In the genomic region with DNA sequence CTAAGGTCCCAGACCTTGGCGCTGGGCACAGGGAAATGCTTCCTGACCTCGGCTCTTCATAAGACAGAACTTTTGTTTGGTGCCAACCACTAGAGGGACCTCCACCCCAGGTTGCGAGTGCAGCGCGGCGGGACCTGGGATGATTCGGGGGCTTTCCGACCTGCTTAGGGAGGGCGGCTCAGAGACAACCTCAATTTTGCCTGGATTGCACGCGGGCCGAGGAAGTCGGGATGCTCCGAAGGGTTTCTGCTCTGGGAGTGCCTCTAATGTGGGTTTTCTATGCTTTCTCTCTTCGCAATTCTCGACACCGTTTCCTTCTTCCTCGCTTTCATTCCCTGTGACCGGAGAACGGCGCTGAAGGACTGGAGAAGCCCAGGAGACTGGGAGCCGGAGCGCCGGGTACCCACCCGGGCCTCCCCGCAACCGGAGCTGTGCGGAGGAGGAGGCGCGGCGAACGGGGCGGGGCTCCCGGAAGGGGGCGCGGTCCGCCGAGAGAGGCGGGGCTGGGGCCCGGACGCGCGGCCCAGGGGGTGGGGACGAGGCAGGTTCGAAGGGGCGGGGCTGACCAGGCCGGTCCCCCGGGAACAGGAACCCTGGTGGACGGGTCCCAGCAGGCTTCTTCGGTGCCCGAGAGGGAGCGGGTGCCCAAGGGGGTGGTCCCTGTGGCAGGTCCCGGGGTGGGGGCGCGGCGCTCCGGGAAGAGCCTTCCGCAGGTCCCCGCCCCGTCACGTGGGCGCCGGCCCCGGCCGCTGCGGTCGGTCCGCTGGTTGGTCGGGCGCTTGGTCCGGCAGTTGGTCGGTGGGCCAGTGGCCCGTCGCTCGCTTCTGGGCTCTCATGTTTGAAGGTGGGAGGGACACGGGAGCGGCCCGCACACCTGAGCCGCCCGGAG, we compare ENCODE assay signal across 8 cellular contexts. TPM values are rescaled to one million over a fixed set of nuclear protein-coding genes. Genes with fewer than 3 reads are reported as not detected.
DNase-seq lines count a peak whose midpoint lies in the region; ATAC-seq and TF ChIP-seq lines count a peak whose summit lies in the region.

A gene (plus strand): TSS at position 790 of the 889 bp plus-strand sequence. CDS start 35,477 bp downstream, outside the sequence.

- DNase-seq in CMK (ENCODE audit: low read depth), result peak; percentile 25
- DNase-seq in OCI-M1 (lab: John Stamatoyannopoulos, UW), result peak; percentile 83
- DNase-seq in activated T-helper 1 cell treated with anti-CD3 and anti-CD28 coated beads, Interleukin-12 subunit alpha, Interleukin-12 subunit beta, Interleukin-2, Interleukin-4 antibody, amounts not matched to agents 30 ng/mL and 10 ng/mL and 1 ng/mL, durations not matched to agents 14 hours and 24 hours and 36 hours (ENCODE audit: low spot score), result peak; percentile 80
- peak; percentile 62 for DNase-seq in fibroblast of mammary gland (ENCODE audit: low read depth)
- DNase-seq in natural killer cell, result peak; percentile 89
- DNase-seq in stimulated activated naive CD4-positive, alpha-beta T cell (lab: John Stamatoyannopoulos, UW), result peak; percentile 66 to 87 (median 80)

- H3K27ac Mint-ChIP-seq in activated T-helper 1 cell treated with anti-CD3 and anti-CD28 coated beads, Interleukin-12 subunit alpha, Interleukin-12 subunit beta, Interleukin-2, Interleukin-4 antibody, amounts not matched to agents 30 ng/mL and 10 ng/mL and 1 ng/mL, durations not matched to agents 14 hours and 24 hours and 36 hours, result peak within 1 kb of the TSS; percentile 84
- H3K27ac Mint-ChIP-seq in natural killer cell, result peak within 1 kb of the TSS; percentile 90

- peaks cover 33% of the 10 kb centered on the region for H3K27me3 Mint-ChIP-seq in activated T-helper 1 cell treated with anti-CD3 and anti-CD28 coated beads, Interleukin-12 subunit alpha, Interleukin-12 subunit beta, Interleukin-2, Interleukin-4 antibody, amounts not matched to agents 30 ng/mL and 10 ng/mL and 1 ng/mL, durations not matched to agents 14 hours and 24 hours and 36 hours (ENCODE audit: insufficient read depth)
- H3K27me3 Mint-ChIP-seq in natural killer cell (ENCODE audit: low read depth in 2 of 2), result no peaks in the 10 kb centered on the region

- intact Hi-C loops in activated T-helper 1 cell treated with anti-CD3 and anti-CD28 coated beads, Interleukin-12 subunit alpha, Interleukin-12 subunit beta, Interleukin-2, Interleukin-4 antibody, amounts not matched to agents 30 ng/mL and 10 ng/mL and 1 ng/mL, durations not matched to agents 14 hours and 24 hours and 36 hours (cut with micrococcal nuclease), result loop anchor here (1.0 to 10.0 kb wide), 8 partner anchors 152 to 1281 kb away; a partner anchor contains a TSS
- intact Hi-C loops in natural killer cell (cut with micrococcal nuclease), result loop anchor here (1.0 to 10.0 kb wide), 3 partner anchors 152 to 471 kb away; a partner anchor contains a TSS

- H3K4me1 Mint-ChIP-seq in activated T-helper 1 cell treated with anti-CD3 and anti-CD28 coated beads, Interleukin-12 subunit alpha, Interleukin-12 subunit beta, Interleukin-2, Interleukin-4 antibody, amounts not matched to agents 30 ng/mL and 10 ng/mL and 1 ng/mL, durations not matched to agents 14 hours and 24 hours and 36 hours (ENCODE audit: low read depth), result peaks cover 10% of the 10 kb centered on the region
- H3K4me1 Mint-ChIP-seq in natural killer cell, result peaks cover 12 to 39% of the 10 kb centered on the region in 2 donors

- peak within 1 kb of the TSS; percentile 91 for H3K4me3 Mint-ChIP-seq in activated T-helper 1 cell treated with anti-CD3 and anti-CD28 coated beads, Interleukin-12 subunit alpha, Interleukin-12 subunit beta, Interleukin-2, Interleukin-4 antibody, amounts not matched to agents 30 ng/mL and 10 ng/mL and 1 ng/mL, durations not matched to agents 14 hours and 24 hours and 36 hours
- peak within 1 kb of the TSS; percentile 96 for H3K4me3 Mint-ChIP-seq in natural killer cell

- peak within 1 kb of the TSS; percentile 70 for H3K4me3 ChIP-seq in fibroblast of mammary gland (ENCODE audit: control insufficient read depth, low read depth, low read length)

- peaks cover 1% of the 10 kb centered on the region for H3K36me3 Mint-ChIP-seq in activated T-helper 1 cell treated with anti-CD3 and anti-CD28 coated beads, Interleukin-12 subunit alpha, Interleukin-12 subunit beta, Interleukin-2, Interleukin-4 antibody, amounts not matched to agents 30 ng/mL and 10 ng/mL and 1 ng/mL, durations not matched to agents 14 hours and 24 hours and 36 hours (ENCODE audit: low read depth)
- H3K36me3 Mint-ChIP-seq in natural killer cell, result no peaks in the 10 kb centered on the region

- TF ChIP-seq CTCF in fibroblast of mammary gland (conservative IDR thresholded peaks at IDR 0.05; ENCODE audit: control insufficient read depth, insufficient read depth, low read depth, low read length) (peak; percentile 72), natural killer cell (IDR thresholded peaks at IDR 0.05) (peak; percentile 85)

- no peaks in the 10 kb centered on the region for H3K9me3 Mint-ChIP-seq in activated T-helper 1 cell treated with anti-CD3 and anti-CD28 coated beads, Interleukin-12 subunit alpha, Interleukin-12 subunit beta, Interleukin-2, Interleukin-4 antibody, amounts not matched to agents 30 ng/mL and 10 ng/mL and 1 ng/mL, durations not matched to agents 14 hours and 24 hours and 36 hours
- no peaks in the 10 kb centered on the region for H3K9me3 Mint-ChIP-seq in natural killer cell

- peak; percentile 68 for ATAC-seq in GM19395 (IDR thresholded peaks at IDR 0.05; ENCODE audit: unreplicated experiment)
- peak; percentile 71 for ATAC-seq in HG03521 (IDR thresholded peaks at IDR 0.05; ENCODE audit: unreplicated experiment)
- peak; percentile 87 to 93 (median 90) for ATAC-seq in natural killer cell

RNA-seq across cellular contexts. Expression of the gene that starts here (rescaled TPM):
- total RNA-seq in activated T-helper 1 cell treated with anti-CD3 and anti-CD28 coated beads, Interleukin-12 subunit alpha, Interleukin-12 subunit beta, Interleukin-2, Interleukin-4 antibody, amounts not matched to agents 30 ng/mL and 10 ng/mL and 1 ng/mL, durations not matched to agents 14 hours and 24 hours and 36 hours, result 0.62 and 2.9 TPM in 2 replicates
- 10 to 100 TPM; 15.1 to 23.7 (median 23.1) TPM for total RNA-seq in natural killer cell

Comparison
In these comparisons a context has a peak if more than half of its experiments do, and no peak if none do; other contexts are left out.
1. Peak in every context shown above with its lines: DNase-seq, ATAC-seq and H3K4me3 ChIP-seq.
2. DNase-seq: peak in every context shown above with its lines; median percentile 89 in natural killer cell; 83 in OCI-M1; 80 in activated T-helper 1 cell treated with anti-CD3 and anti-CD28 coated beads, Interleukin-12 subunit alpha, Interleukin-12 subunit beta, Interleukin-2, Interleukin-4 antibody, amounts not matched to agents 30 ng/mL and 10 ng/mL and 1 ng/mL, durations not matched to agents 14 hours and 24 hours and 36 hours; 80 in stimulated activated naive CD4-positive, alpha-beta T cell; 62 in fibroblast of mammary gland; 25 in CMK.